In genomic region chr14:105568140-105568843, GRCh38 we compare ENCODE assay signal across 8 cellular contexts. TPM values are rescaled to one million over a fixed set of nuclear protein-coding genes. Genes with fewer than 3 reads are reported as not detected.
A peak's percentile ranks its signal among the peaks of the same experiment; 100 is the strongest.
DNase-seq lines count a peak whose midpoint lies in the region; ATAC-seq, FAIRE-seq and TF ChIP-seq lines count a peak whose summit lies in the region.
"Not testable (repeated sequence)": the region's sequence is repeated elsewhere in the genome, so short reads cannot be mapped to it uniquely, and the experiment has no call there.

No MANE protein-coding gene starts in this region.

- DNase-seq in DND-41; activated B cell treated with CpG ODN at 0.5 μM for 24 hours; GM12878 (ENCODE audit: low read depth, low spot score); naive B cell: not testable (repeated sequence)
- DNase-seq in KBM-7: peak; percentile 21

- FAIRE-seq in GM12878 (lab: Jason Lieb, UNC): not testable (repeated sequence)

- not testable (repeated sequence) for H3K4me3 ChIP-seq in DND-41 (ENCODE audit: low read depth in 1 of 2, low read length in 2 of 2); OCI-LY3 (ENCODE audit: low read length); GM12878

- H3K9me3 Mint-ChIP-seq in activated B cell treated with CpG ODN at 0.5 μM for 24 hours: not testable (repeated sequence)
- peaks cover 0 to 24% (median 0%) of the 10 kb centered on the region in 7 donors for H3K9me3 Mint-ChIP-seq in naive B cell
- peaks cover 14% of the 10 kb centered on the region for H3K9me3 Mint-ChIP-seq in stimulated activated naive CD8-positive, alpha-beta T cell treated with anti-CD3 and anti-CD28 coated beads, Interleukin-15, Interleukin-2, amounts not matched to agents 100 ng/mL and 50 ng/mL, for 24 hours

- not testable (repeated sequence) for H3K4me1 ChIP-seq in DND-41 (ENCODE audit: insufficient read depth, low read length)
- H3K4me1 ChIP-seq in OCI-LY3 (ENCODE audit: low read length) (peaks cover 87% of the 10 kb centered on the region), GM12878 (ENCODE audit: control insufficient read depth, insufficient read depth, low read length) (peaks cover 67% of the 10 kb centered on the region)

- H3K4me1 Mint-ChIP-seq in activated B cell treated with CpG ODN at 0.5 μM for 24 hours (peaks cover 59% of the 10 kb centered on the region), naive B cell (peaks cover 58 to 67% (median 65%) of the 10 kb centered on the region in 3 donors)
- H3K4me1 Mint-ChIP-seq in stimulated activated naive CD8-positive, alpha-beta T cell treated with anti-CD3 and anti-CD28 coated beads, Interleukin-15, Interleukin-2, amounts not matched to agents 100 ng/mL and 50 ng/mL, for 24 hours (ENCODE audit: low read depth): peaks cover 12% of the 10 kb centered on the region

- CTCF ChIA-PET in activated B cell treated with CpG ODN at 0.5 μM for 24 hours (lab: Charles Lee); GM12878 (lab: Yijun Ruan, JAX): not testable (repeated sequence)

- not testable (repeated sequence) for H3K27ac ChIP-seq in DND-41 (ENCODE audit: low read length)
- H3K27ac ChIP-seq in OCI-LY3 (ENCODE audit: low read length): peak overlapping the region; percentile 99
- H3K27ac ChIP-seq in GM12878 (ENCODE audit: control insufficient read depth, insufficient read depth): peak overlapping the region; percentile 88

- H3K4me2 ChIP-seq in DND-41 (ENCODE audit: insufficient read depth, low read length): not testable (repeated sequence)
- H3K4me2 ChIP-seq in OCI-LY3 (ENCODE audit: low read length) (peak overlapping the region; percentile 29; the same call in 1 of the 2 replicates), GM12878 (ENCODE audit: control insufficient read depth, insufficient read depth) (peak overlapping the region; percentile 33; the same call in 1 of the 2 replicates)

- BruUV-seq in GM12878 (replicated peaks; lab: Mats Ljungman, UMichigan): not testable (repeated sequence)

- not testable (repeated sequence) for H2AFZ ChIP-seq in DND-41 (ENCODE audit: low read depth, low read length); OCI-LY3 (ENCODE audit: low read depth, low read length); GM12878 (ENCODE audit: control insufficient read depth, low read depth, low read length)

- H3K27ac Mint-ChIP-seq in activated B cell treated with CpG ODN at 0.5 μM for 24 hours: peak overlapping the region; percentile 95
- peak overlapping the region; percentile 74 to 99 (median 94) for H3K27ac Mint-ChIP-seq in naive B cell
- H3K27ac Mint-ChIP-seq in stimulated activated naive CD8-positive, alpha-beta T cell treated with anti-CD3 and anti-CD28 coated beads, Interleukin-15, Interleukin-2, amounts not matched to agents 100 ng/mL and 50 ng/mL, for 24 hours: peak overlapping the region; percentile 36

- H3K9me3 ChIP-seq in DND-41 (ENCODE audit: insufficient read depth, low read length, severe bottlenecking); OCI-LY3 (ENCODE audit: insufficient read depth, low read length); GM12878 (replicated peaks; ENCODE audit: control insufficient read depth, insufficient read depth, low read length): not testable (repeated sequence)

- RAD21 ChIA-PET in GM12878 (lab: Charles Lee; ENCODE audit: unreplicated experiment): not testable (repeated sequence)

- ATAC-seq in DND-41 (ENCODE audit: insufficient read depth, low read depth) (peak; percentile 61), GM19023 (IDR thresholded peaks at IDR 0.05; ENCODE audit: unreplicated experiment) (peak; percentile 23), activated B cell treated with CpG ODN at 0.5 μM for 24 hours (ENCODE audit: low read depth) (peak; percentile 19), GM12878 (peak; percentile 29)
- ATAC-seq in naive B cell (ENCODE audit: low read depth in 2 of 2): not testable (repeated sequence)

- not testable (repeated sequence) for TF ChIP-seq RAD21 in GM12878 (IDR thresholded peaks at IDR 0.05; ENCODE audit: insufficient read depth, low read depth, low read length)

- not testable (repeated sequence) for H3K36me3 ChIP-seq in DND-41 (ENCODE audit: insufficient read depth, low read length); GM12878 (ENCODE audit: control insufficient read depth in 2 of 2, insufficient read depth in 2 of 2, low read length in 1 of 2)
- peaks cover 14% of the 10 kb centered on the region for H3K36me3 ChIP-seq in OCI-LY3 (replicated peaks; ENCODE audit: low read depth, low read length)

- not testable (repeated sequence) for H4K20me1 ChIP-seq in DND-41 (ENCODE audit: insufficient read depth, low read length); OCI-LY3 (ENCODE audit: insufficient read depth, low read length); GM12878 (ENCODE audit: control insufficient read depth, insufficient read depth)

- in situ Hi-C loops in KBM-7 (cut with MboI; ENCODE audit: low pct_unique_long_range_greater_than_20kb, low sequenced_read_pairs); GM12878 (cut with MboI): not testable (repeated sequence)

- H3K36me3 Mint-ChIP-seq in activated B cell treated with CpG ODN at 0.5 μM for 24 hours (ENCODE audit: low read depth); stimulated activated naive CD8-positive, alpha-beta T cell treated with anti-CD3 and anti-CD28 coated beads, Interleukin-15, Interleukin-2, amounts not matched to agents 100 ng/mL and 50 ng/mL, for 24 hours (ENCODE audit: low read depth): not testable (repeated sequence)
- peaks cover 0 to 12% of the 10 kb centered on the region in 2 donors for H3K36me3 Mint-ChIP-seq in naive B cell

- POLR2A ChIA-PET in activated B cell treated with CpG ODN at 0.5 μM for 24 hours (lab: Charles Lee); GM12878 (lab: Charles Lee): not testable (repeated sequence)

- H3K79me2 ChIP-seq in DND-41 (ENCODE audit: insufficient read depth, low read length): not testable (repeated sequence)
- peaks cover 54% of the 10 kb centered on the region for H3K79me2 ChIP-seq in OCI-LY3 (ENCODE audit: low read length)
- peaks cover 21% of the 10 kb centered on the region for H3K79me2 ChIP-seq in GM12878 (ENCODE audit: control insufficient read depth, insufficient read depth, low read length)

- SMC1A ChIA-PET in GM12878 (lab: Charles Lee; ENCODE audit: uncharacterized antibody, unreplicated experiment): not testable (repeated sequence)

- WGBS in GM12878 (ENCODE audit: insufficient coverage, insufficient replicate concordance, low lambda C conversion rate, missing lambda C conversion rate): 11% methylated on average over 11 of the region's 18 CpGs

- TF ChIP-seq EP300 in GM12878 (IDR thresholded peaks at IDR 0.05; ENCODE audit: borderline replicate concordance in 1 of 2, control insufficient read depth in 1 of 2, low read depth in 2 of 2, low read length in 2 of 2): not testable (repeated sequence)

- TF ChIP-seq CTCF in DND-41 (IDR thresholded peaks at IDR 0.05; ENCODE audit: borderline replicate concordance, extremely low read depth, low read length, poor library complexity, severe bottlenecking); OCI-LY3 (IDR thresholded peaks at IDR 0.05; ENCODE audit: low read depth, low read length); activated B cell treated with CpG ODN at 0.5 μM for 24 hours (IDR thresholded peaks at IDR 0.05); GM12878 (IDR thresholded peaks at IDR 0.05 in 2 of 3, conservative IDR thresholded peaks at IDR 0.05 in 1 of 3; ENCODE audit: control insufficient read depth in 2 of 3, extremely low read depth in 1 of 3, insufficient read depth in 1 of 3, low read depth in 3 of 3, low read length in 3 of 3): not testable (repeated sequence)

- not testable (repeated sequence) for H3K27me3 ChIP-seq in DND-41 (ENCODE audit: insufficient read depth, low read length, poor library complexity); OCI-LY3 (ENCODE audit: low read depth, low read length); GM12878 (replicated peaks in 1 of 2; ENCODE audit: control insufficient read depth in 2 of 2, insufficient read depth in 2 of 2, low read length in 1 of 2)

- intact Hi-C loops in activated B cell treated with CpG ODN at 0.5 μM for 24 hours (cut with micrococcal nuclease): not testable (repeated sequence)
- intact Hi-C loops in GM12878 (cut with micrococcal nuclease; ENCODE audit: unreplicated experiment): loop anchor here (5.0 kb wide), 1 partner anchor 119 kb away; no protein-coding TSS in a partner anchor

- H3K27me3 Mint-ChIP-seq in activated B cell treated with CpG ODN at 0.5 μM for 24 hours; naive B cell; stimulated activated naive CD8-positive, alpha-beta T cell treated with anti-CD3 and anti-CD28 coated beads, Interleukin-15, Interleukin-2, amounts not matched to agents 100 ng/mL and 50 ng/mL, for 24 hours: not testable (repeated sequence)

- H3K9ac ChIP-seq in DND-41 (ENCODE audit: low read depth, low read length); GM12878 (ENCODE audit: control insufficient read depth, insufficient read depth, low read length): not testable (repeated sequence)
- peak overlapping the region; percentile 83; the same call in 1 of the 2 replicates for H3K9ac ChIP-seq in OCI-LY3 (ENCODE audit: low read length)

- TF ChIP-seq POLR2A in GM12878 (IDR thresholded peaks at IDR 0.05; ENCODE audit: low read depth, low read length): not testable (repeated sequence)

- H3K4me3 Mint-ChIP-seq in activated B cell treated with CpG ODN at 0.5 μM for 24 hours: peak overlapping the region; percentile 25
- H3K4me3 Mint-ChIP-seq in naive B cell: peak overlapping the region in 7 of 8 donors; percentile 4 to 75 (median 57)
- H3K4me3 Mint-ChIP-seq in stimulated activated naive CD8-positive, alpha-beta T cell treated with anti-CD3 and anti-CD28 coated beads, Interleukin-15, Interleukin-2, amounts not matched to agents 100 ng/mL and 50 ng/mL, for 24 hours: not testable (repeated sequence)

RNA-seq across cellular contexts. Expression of gene TMEM121, which starts 41.9 kb away (rescaled TPM):
- total RNA-seq in activated B cell treated with CpG ODN at 0.5 μM for 24 hours (0.95 and 1.6 TPM in 2 replicates), GM12878 (2014; rRNA removed) (4.9 and 6.6 TPM in 2 replicates), GM12878 (2014; rRNA removed; fragmentation: Illumina TruSeq; extraction: Trizol) (0.09 and 0.13 TPM in 2 replicates), GM12878 (2021) (3.2 and 3.4 TPM in 2 replicates)
- 2.2 and 2.7 TPM in 2 replicates for total RNA-seq in GM12878 (2013; cell fraction: nucleolus; rRNA removed)
- not detected for polyA plus RNA-seq in GM12878 (2011; ENCODE audit: low read depth)
- polyA plus RNA-seq in GM12878 (2011; rRNA removed) (0.04 TPM in 1 of 2 replicates, not detected in the other), GM12878 (2014; fragmentation: Illumina TruSeq; extraction: Trizol) (not detected in 2 replicates), GM12878 (2014; fragmentation: Nextera tagmentation; extraction: Ambion mirVana) (under 1 TPM in 1 of 2 experiments, not detected in 1; 0.27 TPM), GM12878 (2014; rRNA removed) (3.1 and 4.9 TPM in 2 replicates), GM12878 (2016; fragmentation: Nextera tagmentation; extraction: Ambion mirVana) (1 to 10 TPM in 1 of 2 experiments, under 1 TPM in 1; 0.49 to 1.9 TPM), naive B cell (ENCODE audit: low read depth in 6 of 6) (1 to 10 TPM; 1.4 to 3.3 (median 1.9) TPM)
- polyA plus RNA-seq in GM12878 (2011; cell fraction: cytosol; rRNA removed): 0.13 TPM in 1 of 2 replicates, not detected in the other
- polyA plus RNA-seq in GM12878 (2011; cell fraction: nucleus; rRNA removed): 0.07 and 0.12 TPM in 2 replicates
- polyA plus RNA-seq in GM12878 (2012): 0.30 and 0.35 TPM in 2 replicates
- polyA minus RNA-seq in GM12878 (2011; rRNA and poly(A)+ RNA removed): not detected in 2 replicates
- not detected in 2 replicates for polyA minus RNA-seq in GM12878 (2011; cell fraction: cytosol; rRNA and poly(A)+ RNA removed)
- 0.12 and 0.29 TPM in 2 replicates for polyA minus RNA-seq in GM12878 (2011; cell fraction: nucleus; rRNA and poly(A)+ RNA removed)

Comparison
In these comparisons a context has a peak if more than half of its experiments do, and no peak if none do; other contexts are left out.
1. H3K27ac Mint-ChIP-seq: peak in every context shown above with its lines; median percentile 95 in activated B cell treated with CpG ODN at 0.5 μM for 24 hours; 94 in naive B cell; 36 in stimulated activated naive CD8-positive, alpha-beta T cell treated with anti-CD3 and anti-CD28 coated beads, Interleukin-15, Interleukin-2, amounts not matched to agents 100 ng/mL and 50 ng/mL, for 24 hours.